In the genomic region with DNA sequence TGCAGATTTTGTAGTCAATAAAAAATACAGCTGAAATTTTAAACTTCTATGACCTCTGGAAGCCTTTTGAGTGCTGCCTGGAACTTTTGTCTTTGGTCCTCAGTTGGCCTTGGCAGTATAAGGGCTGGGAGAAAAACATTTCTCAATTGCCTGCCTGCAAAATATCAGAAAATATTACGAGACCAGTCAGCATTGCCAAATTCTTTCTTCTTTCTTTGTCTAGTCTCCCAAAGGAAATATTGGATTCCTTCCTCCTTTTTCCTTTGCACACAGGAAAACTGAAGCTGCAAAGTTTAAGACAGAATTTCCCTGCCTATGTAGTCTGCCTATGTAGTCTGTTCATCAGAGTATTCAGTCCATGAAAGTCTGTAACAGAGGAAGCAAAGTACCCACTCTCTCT, we compare ENCODE assay signal across 1 cellular context.
TF ChIP-seq lines count a peak whose summit lies in the region.

No MANE protein-coding gene starts in this region.

TF ChIP-seq in endothelial cell of umbilical vein, 7 proteins besides CTCF, POLR2A, EP300 and RAD21 (continued from another document):
- no peak for TF ChIP-seq GATA2 (IDR thresholded peaks at IDR 0.05; ENCODE audit: insufficient read depth, insufficient read length, low read depth, low read length)
- TF ChIP-seq EZH2 (IDR thresholded peaks at IDR 0.05; ENCODE audit: borderline replicate concordance, low read depth, low read length, severe bottlenecking), result no peak
- no peak for TF ChIP-seq MAX (IDR thresholded peaks at IDR 0.05; ENCODE audit: insufficient read depth, insufficient read length)
- no peak for TF ChIP-seq FOS (IDR thresholded peaks at IDR 0.05; ENCODE audit: borderline replicate concordance, insufficient read depth, low read length)
- no peak for TF ChIP-seq MYC (IDR thresholded peaks at IDR 0.05; ENCODE audit: low read depth, low read length)
- no peak for TF ChIP-seq POLR2AphosphoS5 (IDR thresholded peaks at IDR 0.05; ENCODE audit: insufficient read depth, low read depth, low read length)
